In the genomic region with DNA sequence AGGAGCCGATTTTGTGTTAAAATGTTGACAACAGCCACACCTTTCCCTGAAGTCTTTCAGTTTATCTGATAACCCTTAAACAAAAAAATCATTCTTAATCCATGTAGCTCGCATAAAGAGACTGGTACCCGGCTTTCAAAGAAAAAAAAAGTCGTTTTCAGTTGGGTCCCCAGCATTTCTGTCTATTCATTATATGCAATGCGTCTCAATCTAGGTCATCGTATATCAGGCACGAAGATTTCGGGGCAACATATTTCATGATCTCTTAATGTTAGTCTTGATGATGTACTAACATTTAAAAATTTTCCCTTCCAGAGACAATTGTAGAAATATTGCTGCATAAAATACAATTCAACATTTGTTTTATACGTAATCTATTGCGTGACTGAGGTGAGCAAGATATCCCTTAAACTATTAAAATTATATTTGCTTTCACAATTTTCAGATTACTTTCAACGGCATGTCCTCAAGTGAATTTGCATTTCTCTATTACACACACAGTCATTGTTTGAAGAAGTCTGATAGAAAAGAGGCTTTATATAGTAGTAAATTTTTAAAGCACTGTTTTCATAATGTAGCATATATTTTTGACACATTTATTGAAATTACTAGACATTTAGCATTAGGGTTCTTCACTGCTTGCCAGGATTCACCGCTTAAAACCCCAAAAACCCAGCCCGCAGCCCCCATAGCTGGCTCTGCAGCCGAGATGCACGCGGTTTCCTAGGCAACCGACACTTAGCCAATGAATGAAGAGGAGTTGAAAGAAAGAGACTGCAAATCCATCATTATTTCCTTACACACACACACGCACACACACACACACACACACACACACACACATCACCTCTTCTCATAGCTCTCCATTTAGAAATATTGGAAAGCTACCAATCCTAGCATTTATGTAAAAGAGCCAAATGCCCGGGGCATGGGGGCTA, we compare ENCODE assay signal across 8 cellular contexts. TPM values are rescaled to one million over a fixed set of nuclear protein-coding genes. Genes with fewer than 3 reads are reported as not detected.
DNase-seq lines count a peak whose midpoint lies in the region; ATAC-seq, FAIRE-seq and TF ChIP-seq lines count a peak whose summit lies in the region.

No MANE protein-coding gene starts in this region.

- peak overlapping the region; percentile 98 for H2BK5ac ChIP-seq in neuronal stem cell (ENCODE audit: low read length)

- H3K27ac Mint-ChIP-seq in activated CD8-positive, alpha-beta T cell treated with anti-CD3 and anti-CD28 coated beads for 36 hours: no peak overlapping the region
- no peak overlapping the region for H3K27ac Mint-ChIP-seq in activated CD8-positive, alpha-beta T cell treated with anti-CD3 and anti-CD28 coated beads, Interleukin-2, amount 10 ng/mL, durations not matched to agents 7 days and 5 days

- no peak overlapping the region for H3K23ac ChIP-seq in neuronal stem cell (ENCODE audit: low read depth, low read length, poor library complexity)

- peak overlapping the region; percentile 28 for H3K14ac ChIP-seq in neuronal stem cell (ENCODE audit: low read length)

- peak overlapping the region; percentile 36 for H2BK120ac ChIP-seq in neuronal stem cell (ENCODE audit: low read depth, low read length)

- H2BK15ac ChIP-seq in neuronal stem cell (ENCODE audit: low read length): peak overlapping the region; percentile 8

- peaks cover 13% of the 10 kb centered on the region for H3K79me1 ChIP-seq in neuronal stem cell (ENCODE audit: low read depth, low read length)

- H3K27me3 Mint-ChIP-seq in activated CD8-positive, alpha-beta T cell treated with anti-CD3 and anti-CD28 coated beads for 36 hours: peaks cover 79% of the 10 kb centered on the region
- H3K27me3 Mint-ChIP-seq in activated CD8-positive, alpha-beta T cell treated with anti-CD3 and anti-CD28 coated beads, Interleukin-2, amount 10 ng/mL, durations not matched to agents 7 days and 5 days (ENCODE audit: low read depth): peaks cover 84% of the 10 kb centered on the region

- no peaks in the 10 kb centered on the region for H3K9me3 Mint-ChIP-seq in activated CD8-positive, alpha-beta T cell treated with anti-CD3 and anti-CD28 coated beads for 36 hours
- H3K9me3 Mint-ChIP-seq in activated CD8-positive, alpha-beta T cell treated with anti-CD3 and anti-CD28 coated beads, Interleukin-2, amount 10 ng/mL, durations not matched to agents 7 days and 5 days (ENCODE audit: insufficient read depth): no peaks in the 10 kb centered on the region

- FAIRE-seq in frontal cortex (lab: Jason Lieb, UNC): no peak

- H3K4ac ChIP-seq in neuronal stem cell (ENCODE audit: low read length): peak overlapping the region; percentile 1

- peak overlapping the region; percentile 81 for H2AFZ ChIP-seq in neuronal stem cell (ENCODE audit: low read length)

- H3K4me3 ChIP-seq in esophagus squamous epithelium (peak overlapping the region; percentile 18 to 69 (median 51)), neuronal stem cell (ENCODE audit: low read length in 2 of 2) (peak overlapping the region; percentile 85 to 95)

- no peak for TF ChIP-seq CTCF in activated CD8-positive, alpha-beta T cell treated with anti-CD3 and anti-CD28 coated beads for 36 hours (IDR thresholded peaks at IDR 0.05)
- TF ChIP-seq CTCF in RWPE1 (conservative IDR thresholded peaks at IDR 0.05; ENCODE audit: low read depth) (no peak), esophagus squamous epithelium (IDR thresholded peaks at IDR 0.05) (no peak)

- no peak overlapping the region for H4K91ac ChIP-seq in neuronal stem cell (ENCODE audit: low read depth, low read length, poor library complexity)

- CTCF ChIA-PET in activated CD8-positive, alpha-beta T cell treated with anti-CD3 and anti-CD28 coated beads for 36 hours (lab: Charles Lee): interaction anchor here (0.9 to 2.2 kb wide), 5 partner anchors 20 to 73 kb away, joined by 3 to 12 read pairs (median 5); a partner anchor contains a TSS
- CTCF ChIA-PET in activated CD8-positive, alpha-beta T cell treated with anti-CD3 and anti-CD28 coated beads, Interleukin-2, amount 10 ng/mL, durations not matched to agents 7 days and 5 days (lab: Charles Lee): interaction anchor here (4.3 kb wide), 1 partner anchor 20 kb away, joined by 19 read pairs; no protein-coding TSS in a partner anchor
- CTCF ChIA-PET in RWPE1 (lab: Yijun Ruan, JAX): interaction anchor here (0.6 to 1.6 kb wide), 3 partner anchors 10 to 140 kb away, joined by 4 to 6 read pairs (median 4); no protein-coding TSS in a partner anchor

- H4K8ac ChIP-seq in neuronal stem cell (ENCODE audit: low read depth, low read length): no peak overlapping the region

- TF ChIP-seq POLR2A in esophagus squamous epithelium (IDR thresholded peaks at IDR 0.05): no peak

- peaks cover 36 to 63% (median 48%) of the 10 kb centered on the region in 3 donors for H3K4me1 ChIP-seq in esophagus squamous epithelium
- peaks cover 11% of the 10 kb centered on the region in 2 donors for H3K4me1 ChIP-seq in neuronal stem cell (ENCODE audit: control insufficient read depth in 2 of 2, insufficient read depth in 1 of 2, low read depth in 1 of 2, low read length in 2 of 2)

- 17 to 27% methylated on average over 19 of the region's 19 CpGs for WGBS in esophagus squamous epithelium, 2 donors
- WGBS in neuronal stem cell (ENCODE audit: extremely low coverage in 2 of 2, insufficient read length in 2 of 2, insufficient replicate concordance in 1 of 2), 2 donors: no CpG with 5 or more reads among the region's 19 CpGs

- intact Hi-C loops in activated CD8-positive, alpha-beta T cell treated with anti-CD3 and anti-CD28 coated beads for 36 hours (cut with micrococcal nuclease): no loop called here
- intact Hi-C loops in esophagus squamous epithelium (cut with DNase I): no loop called here

- peak overlapping the region; percentile 94 for H3K4me2 ChIP-seq in neuronal stem cell (ENCODE audit: insufficient read depth, low read length, poor library complexity, severe bottlenecking)

- H2BK12ac ChIP-seq in neuronal stem cell (ENCODE audit: low read length): no peak overlapping the region

- ATAC-seq in activated CD8-positive, alpha-beta T cell treated with anti-CD3 and anti-CD28 coated beads for 36 hours: no peak
- ATAC-seq in activated CD8-positive, alpha-beta T cell treated with anti-CD3 and anti-CD28 coated beads, Interleukin-2, amount 10 ng/mL, durations not matched to agents 7 days and 5 days: no peak

- H3K36me3 ChIP-seq in esophagus squamous epithelium (no peaks in the 10 kb centered on the region), neuronal stem cell (replicated peaks in 1 of 2; ENCODE audit: control insufficient read depth in 2 of 2, insufficient read depth in 2 of 2, low read length in 2 of 2) (peaks cover 3 to 12% of the 10 kb centered on the region in 2 donors)

- H3K9me3 ChIP-seq in esophagus squamous epithelium: no peaks in the 10 kb centered on the region
- no peaks in the 10 kb centered on the region for H3K9me3 ChIP-seq in neuronal stem cell (replicated peaks in 1 of 2; ENCODE audit: control insufficient read depth in 2 of 2, insufficient read depth in 1 of 2, low read depth in 1 of 2, low read length in 2 of 2)

- H3K9ac ChIP-seq in neuronal stem cell (ENCODE audit: low read depth, low read length, poor library complexity): peak overlapping the region; percentile 92

- peak overlapping the region; percentile 22 for H3K4me3 Mint-ChIP-seq in activated CD8-positive, alpha-beta T cell treated with anti-CD3 and anti-CD28 coated beads for 36 hours
- H3K4me3 Mint-ChIP-seq in activated CD8-positive, alpha-beta T cell treated with anti-CD3 and anti-CD28 coated beads, Interleukin-2, amount 10 ng/mL, durations not matched to agents 7 days and 5 days: no peak overlapping the region

- peak; percentile 24 for DNase-seq in activated CD8-positive, alpha-beta T cell treated with anti-CD3 and anti-CD28 coated beads for 36 hours
- no peak for DNase-seq in activated CD8-positive, alpha-beta T cell treated with anti-CD3 and anti-CD28 coated beads, Interleukin-2, amount 10 ng/mL, durations not matched to agents 7 days and 5 days
- DNase-seq in RWPE1 (ENCODE audit: low spot score) (no peak), esophagus squamous epithelium (lab: John Stamatoyannopoulos, UW) (no peak), neuronal stem cell (ENCODE audit: low spot score) (peak; percentile 74), mesenteric fat pad (ENCODE audit: low spot score) (no peak), frontal cortex (ENCODE audit: low spot score in 2 of 2) (no peak), GM19238 (ENCODE audit: insufficient read length, low spot score) (no peak)

- H3K36me3 Mint-ChIP-seq in activated CD8-positive, alpha-beta T cell treated with anti-CD3 and anti-CD28 coated beads for 36 hours (ENCODE audit: low read depth): no peaks in the 10 kb centered on the region
- no peaks in the 10 kb centered on the region for H3K36me3 Mint-ChIP-seq in activated CD8-positive, alpha-beta T cell treated with anti-CD3 and anti-CD28 coated beads, Interleukin-2, amount 10 ng/mL, durations not matched to agents 7 days and 5 days (ENCODE audit: low read depth)

- peak overlapping the region; percentile 61 for H2AK5ac ChIP-seq in neuronal stem cell (ENCODE audit: low read depth, low read length)

- POLR2A ChIA-PET in activated CD8-positive, alpha-beta T cell treated with anti-CD3 and anti-CD28 coated beads for 36 hours (lab: Charles Lee): interaction anchor here (1.7 kb wide), 1 partner anchor 21 kb away, joined by 5 read pairs; no protein-coding TSS in a partner anchor
- POLR2A ChIA-PET in activated CD8-positive, alpha-beta T cell treated with anti-CD3 and anti-CD28 coated beads, Interleukin-2, amount 10 ng/mL, durations not matched to agents 7 days and 5 days (lab: Charles Lee): no interaction called here
- POLR2A ChIA-PET in RWPE1 (lab: Yijun Ruan, JAX; ENCODE audit: low non-redundant PET): no interaction called here

- H3K27ac ChIP-seq in RWPE1 (peak overlapping the region; percentile 82), esophagus squamous epithelium (peak overlapping the region in 3 of 4 donors; percentile 63 to 81 (median 79)), neuronal stem cell (replicated peaks; ENCODE audit: low read length) (peak overlapping the region; percentile 95)

- H3K4me1 Mint-ChIP-seq in activated CD8-positive, alpha-beta T cell treated with anti-CD3 and anti-CD28 coated beads for 36 hours (ENCODE audit: low read depth): peaks cover 42% of the 10 kb centered on the region
- peaks cover 46% of the 10 kb centered on the region for H3K4me1 Mint-ChIP-seq in activated CD8-positive, alpha-beta T cell treated with anti-CD3 and anti-CD28 coated beads, Interleukin-2, amount 10 ng/mL, durations not matched to agents 7 days and 5 days (ENCODE audit: low read depth)

- H3K18ac ChIP-seq in neuronal stem cell (ENCODE audit: low read length): peak overlapping the region; percentile 96

- H3K27me3 ChIP-seq in esophagus squamous epithelium (peaks cover 18 to 99% (median 41%) of the 10 kb centered on the region in 4 donors), neuronal stem cell (ENCODE audit: control insufficient read depth in 3 of 3, insufficient read depth in 3 of 3, low read depth in 1 of 3, low read length in 3 of 3) (no peaks in the 10 kb centered on the region)

RNA-seq across cellular contexts. Expression of a gene that starts 3.1 kb away (rescaled TPM):
- total RNA-seq in activated CD8-positive, alpha-beta T cell treated with anti-CD3 and anti-CD28 coated beads for 36 hours: under 1 TPM; 0.41 to 0.67 TPM
- not detected for total RNA-seq in activated CD8-positive, alpha-beta T cell treated with anti-CD3 and anti-CD28 coated beads, Interleukin-2, amount 10 ng/mL, durations not matched to agents 7 days and 5 days
- total RNA-seq in esophagus squamous epithelium (1 to 10 TPM; 1.6 to 5.0 (median 3.2) TPM), mesenteric fat pad (12.2 TPM), frontal cortex (5,262 TPM)
- 370 TPM for polyA plus RNA-seq in neuronal stem cell (2013, experiment 1 of 2)
- polyA plus RNA-seq in neuronal stem cell (2013, experiment 2 of 2): 372 TPM

RNA-seq across cellular contexts. Expression of a gene that starts 28.2 kb away (rescaled TPM):
- total RNA-seq in activated CD8-positive, alpha-beta T cell treated with anti-CD3 and anti-CD28 coated beads for 36 hours: 10 to 100 TPM; 50.2 to 53.9 TPM
- total RNA-seq in activated CD8-positive, alpha-beta T cell treated with anti-CD3 and anti-CD28 coated beads, Interleukin-2, amount 10 ng/mL, durations not matched to agents 7 days and 5 days: 10 to 100 TPM; 35.3 to 35.5 TPM
- total RNA-seq in esophagus squamous epithelium (10 to 100 TPM in 3 of 4 donors, 1 to 10 TPM in 1; 9.4 to 36.0 (median 14.9) TPM), mesenteric fat pad (18.7 TPM), frontal cortex (32.2 TPM)
- 24.7 TPM for polyA plus RNA-seq in neuronal stem cell (2013, experiment 1 of 2)
- polyA plus RNA-seq in neuronal stem cell (2013, experiment 2 of 2): 24.4 TPM

Comparison
In these comparisons a context has a peak if more than half of its experiments do, and no peak if none do; other contexts are left out.
1. DNase-seq: peak in activated CD8-positive, alpha-beta T cell treated with anti-CD3 and anti-CD28 coated beads for 36 hours (single experiment) and neuronal stem cell (single experiment); none in activated CD8-positive, alpha-beta T cell treated with anti-CD3 and anti-CD28 coated beads, Interleukin-2, amount 10 ng/mL, durations not matched to agents 7 days and 5 days (single experiment), RWPE1 (single experiment), esophagus squamous epithelium (single experiment), mesenteric fat pad (single experiment), frontal cortex (0 of 2) and GM19238 (single experiment).
2. RNA of a gene that starts 3.1 kb away (total RNA-seq): 5,262 TPM in frontal cortex (single experiment); 12.2 TPM in mesenteric fat pad (single experiment), 1.6 to 5.0 TPM in esophagus squamous epithelium, 0.41 to 0.67 TPM in activated CD8-positive, alpha-beta T cell treated with anti-CD3 and anti-CD28 coated beads for 36 hours and not detected in activated CD8-positive, alpha-beta T cell treated with anti-CD3 and anti-CD28 coated beads, Interleukin-2, amount 10 ng/mL, durations not matched to agents 7 days and 5 days; every median in the first group is over 100 times any median in the second.
3. Peak in every context shown above with its lines, with median percentiles within 50 percentile points of each other: H3K27ac ChIP-seq.